In genomic region chr12:12047682-12048081, GRCh38 we compare ENCODE assay signal across 26 cellular contexts. TPM values are rescaled to one million over a fixed set of nuclear protein-coding genes. Genes with fewer than 3 reads are reported as not detected.
"Had no signal": no experiment of that assay in that cellular context is flagged by ENCODE, and none has a peak within 500 bp of the region (broad histone marks: within the 10 kb centered on the region; RNA-seq: fewer than 3 reads in every experiment).

No MANE protein-coding gene starts in this region.

- H3K27me3 ChIP-seq: ascending aorta, foreskin keratinocyte, heart left ventricle, ovary, sigmoid colon, upper lobe of left lung had no signal

- H3K27ac ChIP-seq: ascending aorta, foreskin keratinocyte, heart left ventricle, ovary, upper lobe of left lung had no signal

- DNase-seq: activated CD4-positive, alpha-beta T cell treated with anti-CD3 and anti-CD28 coated beads for 36 hours; activated CD4-positive, CD25-positive, alpha-beta regulatory T cell; activated CD8-positive, alpha-beta memory T cell treated with anti-CD3 and anti-CD28 coated beads, Interleukin-2, amount 10 ng/mL, durations not matched to agents 7 days and 5 days; activated CD8-positive, alpha-beta T cell treated with anti-CD3 and anti-CD28 coated beads, Interleukin-2, amount 10 ng/mL, durations not matched to agents 7 days and 5 days; activated effector memory CD4-positive, alpha-beta T cell treated with Interleukin-2 at 50 U/mL for 16 hours; activated naive CD4-positive, alpha-beta T cell treated with anti-CD3 and anti-CD28 coated beads, Interleukin-2, amount 10 ng/mL, durations not matched to agents 7 days and 5 days; activated naive CD8-positive, alpha-beta T cell treated with anti-CD3 and anti-CD28 coated beads, Interleukin-2, amount 10 ng/mL, durations not matched to agents 7 days and 5 days; activated T-cell treated with anti-CD3 and anti-CD28 coated beads, Interleukin-2, amount 50 U/mL, for 72 hours; central memory CD4-positive, alpha-beta T cell; heart left ventricle; naive B cell; nephron progenitor cell; ovary; sigmoid colon; small intestine; stimulated activated CD4-positive, alpha-beta T cell treated with anti-CD3 and anti-CD28 coated beads, Interleukin-4, amount 100 ng/mL, for 24 hours; stimulated activated naive CD8-positive, alpha-beta T cell treated with anti-CD3 and anti-CD28 coated beads, Interleukin-15, amount 100 ng/mL, for 72 hours; substantia nigra; upper lobe of left lung had no signal

- ATAC-seq: activated CD4-positive, alpha-beta T cell treated with anti-CD3 and anti-CD28 coated beads for 36 hours; activated CD8-positive, alpha-beta memory T cell treated with anti-CD3 and anti-CD28 coated beads, Interleukin-2, amount 10 ng/mL, durations not matched to agents 7 days and 5 days; activated CD8-positive, alpha-beta T cell treated with anti-CD3 and anti-CD28 coated beads, Interleukin-2, amount 10 ng/mL, durations not matched to agents 7 days and 5 days; activated T-cell treated with anti-CD3 and anti-CD28 coated beads, Interleukin-2, amount 50 U/mL, for 72 hours; heart left ventricle; stimulated activated effector memory CD8-positive, alpha-beta T cell treated with anti-CD3 and anti-CD28 coated beads, Interleukin-12 subunit alpha, Interleukin-12 subunit beta, amount 100 ng/mL, for 72 hours; stimulated activated naive CD8-positive, alpha-beta T cell treated with anti-CD3 and anti-CD28 coated beads, Interleukin-15, amount 100 ng/mL, for 72 hours had no signal

- H3K4me3 ChIP-seq: ascending aorta, heart left ventricle, ovary, sigmoid colon, upper lobe of left lung had no signal

- FAIRE-seq: islet of Langerhans, small intestine had no signal

- H3K36me3 Mint-ChIP-seq: activated CD8-positive, alpha-beta memory T cell treated with anti-CD3 and anti-CD28 coated beads, Interleukin-2, amount 10 ng/mL, durations not matched to agents 7 days and 5 days; activated naive CD4-positive, alpha-beta T cell treated with anti-CD3 and anti-CD28 coated beads, Interleukin-2, amount 10 ng/mL, durations not matched to agents 7 days and 5 days; activated naive CD8-positive, alpha-beta T cell treated with anti-CD3 and anti-CD28 coated beads, Interleukin-2, amount 10 ng/mL, durations not matched to agents 7 days and 5 days; mesothelial cell of epicardium; naive B cell; stimulated activated effector memory CD8-positive, alpha-beta T cell treated with anti-CD3 and anti-CD28 coated beads, Interleukin-12 subunit alpha, Interleukin-12 subunit beta, amount 100 ng/mL, for 72 hours had no signal

- H3K9me3 ChIP-seq: ascending aorta, heart left ventricle, ovary, sigmoid colon, upper lobe of left lung had no signal

- H3K4me3 Mint-ChIP-seq: activated CD4-positive, alpha-beta T cell treated with anti-CD3 and anti-CD28 coated beads for 36 hours; activated CD8-positive, alpha-beta memory T cell treated with anti-CD3 and anti-CD28 coated beads, Interleukin-2, amount 10 ng/mL, durations not matched to agents 7 days and 5 days; activated CD8-positive, alpha-beta T cell treated with anti-CD3 and anti-CD28 coated beads, Interleukin-2, amount 10 ng/mL, durations not matched to agents 7 days and 5 days; activated naive CD4-positive, alpha-beta T cell treated with anti-CD3 and anti-CD28 coated beads, Interleukin-2, amount 10 ng/mL, durations not matched to agents 7 days and 5 days; activated naive CD8-positive, alpha-beta T cell treated with anti-CD3 and anti-CD28 coated beads, Interleukin-2, amount 10 ng/mL, durations not matched to agents 7 days and 5 days; activated T-cell treated with anti-CD3 and anti-CD28 coated beads, Interleukin-2, amount 50 U/mL, for 72 hours; mesothelial cell of epicardium; naive B cell; nephron progenitor cell; stimulated activated effector memory CD8-positive, alpha-beta T cell treated with anti-CD3 and anti-CD28 coated beads, Interleukin-12 subunit alpha, Interleukin-12 subunit beta, amount 100 ng/mL, for 72 hours; stimulated activated naive CD8-positive, alpha-beta T cell treated with anti-CD3 and anti-CD28 coated beads, Interleukin-15, amount 100 ng/mL, for 72 hours had no signal

- H3K4me1 Mint-ChIP-seq: activated CD8-positive, alpha-beta memory T cell treated with anti-CD3 and anti-CD28 coated beads, Interleukin-2, amount 10 ng/mL, durations not matched to agents 7 days and 5 days; activated naive CD4-positive, alpha-beta T cell treated with anti-CD3 and anti-CD28 coated beads, Interleukin-2, amount 10 ng/mL, durations not matched to agents 7 days and 5 days; activated naive CD8-positive, alpha-beta T cell treated with anti-CD3 and anti-CD28 coated beads, Interleukin-2, amount 10 ng/mL, durations not matched to agents 7 days and 5 days; mesothelial cell of epicardium; naive B cell; stimulated activated effector memory CD8-positive, alpha-beta T cell treated with anti-CD3 and anti-CD28 coated beads, Interleukin-12 subunit alpha, Interleukin-12 subunit beta, amount 100 ng/mL, for 72 hours; stimulated activated naive CD8-positive, alpha-beta T cell treated with anti-CD3 and anti-CD28 coated beads, Interleukin-15, amount 100 ng/mL, for 72 hours had no signal

- H3K36me3 ChIP-seq: ascending aorta, heart left ventricle, ovary, sigmoid colon, upper lobe of left lung had no signal

- H3K27ac Mint-ChIP-seq: activated CD4-positive, alpha-beta T cell treated with anti-CD3 and anti-CD28 coated beads for 36 hours; activated CD8-positive, alpha-beta memory T cell treated with anti-CD3 and anti-CD28 coated beads, Interleukin-2, amount 10 ng/mL, durations not matched to agents 7 days and 5 days; activated CD8-positive, alpha-beta T cell treated with anti-CD3 and anti-CD28 coated beads, Interleukin-2, amount 10 ng/mL, durations not matched to agents 7 days and 5 days; activated naive CD4-positive, alpha-beta T cell treated with anti-CD3 and anti-CD28 coated beads, Interleukin-2, amount 10 ng/mL, durations not matched to agents 7 days and 5 days; activated naive CD8-positive, alpha-beta T cell treated with anti-CD3 and anti-CD28 coated beads, Interleukin-2, amount 10 ng/mL, durations not matched to agents 7 days and 5 days; activated T-cell treated with anti-CD3 and anti-CD28 coated beads, Interleukin-2, amount 50 U/mL, for 72 hours; mesothelial cell of epicardium; naive B cell; nephron progenitor cell; progenitor cell of endocrine pancreas; stimulated activated effector memory CD8-positive, alpha-beta T cell treated with anti-CD3 and anti-CD28 coated beads, Interleukin-12 subunit alpha, Interleukin-12 subunit beta, amount 100 ng/mL, for 72 hours; stimulated activated naive CD8-positive, alpha-beta T cell treated with anti-CD3 and anti-CD28 coated beads, Interleukin-15, amount 100 ng/mL, for 72 hours had no signal

- H3K9me3 Mint-ChIP-seq: activated naive CD4-positive, alpha-beta T cell treated with anti-CD3 and anti-CD28 coated beads, Interleukin-2, amount 10 ng/mL, durations not matched to agents 7 days and 5 days; activated naive CD8-positive, alpha-beta T cell treated with anti-CD3 and anti-CD28 coated beads, Interleukin-2, amount 10 ng/mL, durations not matched to agents 7 days and 5 days; activated T-cell treated with anti-CD3 and anti-CD28 coated beads, Interleukin-2, amount 50 U/mL, for 72 hours; mesothelial cell of epicardium; naive B cell; stimulated activated effector memory CD8-positive, alpha-beta T cell treated with anti-CD3 and anti-CD28 coated beads, Interleukin-12 subunit alpha, Interleukin-12 subunit beta, amount 100 ng/mL, for 72 hours; stimulated activated naive CD8-positive, alpha-beta T cell treated with anti-CD3 and anti-CD28 coated beads, Interleukin-15, amount 100 ng/mL, for 72 hours had no signal

- H3K27me3 Mint-ChIP-seq: activated CD4-positive, alpha-beta T cell treated with anti-CD3 and anti-CD28 coated beads for 36 hours; progenitor cell of endocrine pancreas; stimulated activated naive CD8-positive, alpha-beta T cell treated with anti-CD3 and anti-CD28 coated beads, Interleukin-15, amount 100 ng/mL, for 72 hours had no signal

- H3K4me1 ChIP-seq: ascending aorta, foreskin keratinocyte, heart left ventricle, upper lobe of left lung had no signal

RNA-seq across cellular contexts. Expression of gene BCL2L14, which starts 23.1 kb away (rescaled TPM):
- total RNA-seq: ascending aorta, foreskin keratinocyte, heart left ventricle, mammary epithelial cell, mesothelial cell of epicardium, sigmoid colon had no signal
- polyA plus RNA-seq: foreskin keratinocyte, heart left ventricle, mammary epithelial cell, ovary had no signal
